In the genomic region with DNA sequence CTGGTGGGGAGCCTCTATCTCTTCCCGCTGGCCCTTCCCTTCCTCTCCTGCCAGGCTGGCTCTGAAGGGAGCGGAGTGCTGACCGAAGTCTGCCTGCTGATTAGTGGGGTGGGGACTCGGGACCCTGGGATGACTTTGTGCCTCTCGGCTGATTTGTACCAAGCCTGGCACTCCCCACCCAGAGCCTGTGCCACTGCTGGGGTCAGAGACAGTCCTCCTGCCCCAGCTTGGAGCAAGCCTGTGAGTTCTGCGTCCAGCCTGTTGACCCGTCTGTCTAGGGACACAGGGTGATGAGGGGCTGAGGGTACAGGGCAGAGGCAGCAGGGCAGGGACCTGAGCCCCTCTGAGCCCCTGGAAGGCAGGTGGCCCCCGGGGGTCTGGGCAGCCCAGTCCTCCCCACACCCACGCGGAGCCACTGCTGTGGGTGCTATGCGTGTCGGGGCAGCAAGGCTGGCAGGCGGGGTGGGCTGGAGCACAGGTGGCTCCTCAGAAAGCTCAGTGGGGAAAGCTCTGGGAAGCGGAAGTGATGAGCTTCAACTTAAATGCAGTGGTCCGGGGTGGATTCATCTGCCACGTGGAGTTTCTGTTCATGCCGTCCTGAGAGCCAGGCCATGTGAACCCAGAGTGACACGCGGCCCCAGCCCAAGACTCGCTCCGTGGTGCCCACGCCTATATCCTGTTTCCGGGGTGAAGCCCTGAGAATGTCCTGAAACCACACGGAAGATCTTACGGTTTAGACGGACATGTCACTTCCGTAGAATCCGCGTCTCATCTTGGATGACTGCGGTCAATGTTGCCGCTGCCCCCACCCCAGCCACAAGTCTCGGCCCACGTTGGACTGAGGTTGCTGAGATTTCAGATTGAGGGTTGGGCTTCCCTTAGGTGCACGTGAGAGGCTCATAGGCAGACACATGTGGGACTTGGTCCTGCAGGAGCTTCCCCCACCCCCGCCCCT, we compare ENCODE assay signal across 33 cellular contexts. TPM values are rescaled to one million over a fixed set of nuclear protein-coding genes. Genes with fewer than 3 reads are reported as not detected.
DNase-seq lines count a peak whose midpoint lies in the region; ATAC-seq, FAIRE-seq and TF ChIP-seq lines count a peak whose summit lies in the region.
"Had no signal": no experiment of that assay in that cellular context is flagged by ENCODE, and none has a peak within 500 bp of the region (broad histone marks: within the 10 kb centered on the region; RNA-seq: fewer than 3 reads in every experiment).

No MANE protein-coding gene starts in this region.

- H3K27me3 ChIP-seq in right atrium auricular region = no peaks in the 10 kb centered on the region
- no peaks in the 10 kb centered on the region for H3K27me3 ChIP-seq in effector memory CD4-positive, alpha-beta T cell (replicated peaks; ENCODE audit: control insufficient read depth, insufficient read depth, low read length, poor library complexity, severe bottlenecking)
- H3K27me3 ChIP-seq in small intestine (ENCODE audit: control insufficient read depth in 2 of 2, insufficient read depth in 2 of 2, low read length in 2 of 2) = no peaks in the 10 kb centered on the region
- H3K27me3 ChIP-seq: colonic mucosa had no signal

- DNase-seq in left cardiac atrium (peak; percentile 18), right atrium auricular region (ENCODE audit: low spot score) (no peak), nephron progenitor cell (no peak), small intestine (no peak), D721Med (ENCODE audit: insufficient read length, low spot score) (no peak)
- DNase-seq in effector memory CD4-positive, alpha-beta T cell = no peak
- DNase-seq: activated CD4-positive, alpha-beta T cell treated with anti-CD3 and anti-CD28 coated beads for 4 hours; activated gamma-delta T cell treated with Interleukin-2 at 50 U/mL for 16 hours; activated naive CD8-positive, alpha-beta T cell treated with anti-CD3 and anti-CD28 coated beads, Interleukin-2, amount 10 ng/mL, durations not matched to agents 7 days and 5 days; activated T-cell treated with anti-CD3 and anti-CD28 coated beads, Interleukin-2, amount 50 U/mL, for 24 hours; colonic mucosa; DMS53; effector CD4-positive, alpha-beta T cell; hypothalamus; NCI-H1092; NCI-H1694; NCI-H446 treated with DMSO at 0.1 percent for 48 hours; NCI-H774; nucleus accumbens; stimulated activated CD4-positive, alpha-beta T cell treated with anti-CD3 and anti-CD28 coated beads, Interleukin-2, amount 100 ng/mL, for 24 hours; T1000 had no signal

- H3K9me3 ChIP-seq in right atrium auricular region = no peaks in the 10 kb centered on the region
- no peaks in the 10 kb centered on the region for H3K9me3 ChIP-seq in effector memory CD4-positive, alpha-beta T cell (ENCODE audit: control insufficient read depth, low read length)
- H3K9me3 ChIP-seq in small intestine (ENCODE audit: control insufficient read depth, low read depth) = no peaks in the 10 kb centered on the region
- H3K9me3 ChIP-seq: A549, colonic mucosa, thoracic aorta had no signal

- no peak overlapping the region for H3K4me3 ChIP-seq in right atrium auricular region
- H3K4me3 ChIP-seq in effector memory CD4-positive, alpha-beta T cell (ENCODE audit: insufficient read depth, low read depth, low read length, poor library complexity, severe bottlenecking) = no peak overlapping the region
- H3K4me3 ChIP-seq in small intestine (ENCODE audit: low read depth in 1 of 2, low read length in 2 of 2) = no peak overlapping the region
- H3K4me3 ChIP-seq: A549, colonic mucosa, GM23338, thoracic aorta had no signal

- H3K4me1 ChIP-seq in right atrium auricular region (peaks cover 0 to 15% of the 10 kb centered on the region in 2 donors), small intestine (ENCODE audit: control insufficient read depth in 2 of 2, insufficient read depth in 1 of 2, low read depth in 1 of 2, low read length in 1 of 2) (no peaks in the 10 kb centered on the region)
- H3K4me1 ChIP-seq in effector memory CD4-positive, alpha-beta T cell (ENCODE audit: control insufficient read depth, insufficient read depth, low read length, poor library complexity, severe bottlenecking) = peaks cover 28% of the 10 kb centered on the region
- H3K4me1 ChIP-seq: colonic mucosa had no signal

- TF ChIP-seq CTCF in right atrium auricular region (IDR thresholded peaks at IDR 0.05) = no peak
- no peak for TF ChIP-seq CTCF in nephron progenitor cell (IDR thresholded peaks at IDR 0.05)
- TF ChIP-seq CTCF in D721Med (IDR thresholded peaks at IDR 0.05; ENCODE audit: insufficient read depth, missing control alignments) = no peak

- H3K36me3 Mint-ChIP-seq in nephron progenitor cell (ENCODE audit: low read depth) = peaks cover 26% of the 10 kb centered on the region

- no peak overlapping the region for H3K27ac ChIP-seq in right atrium auricular region
- H3K27ac ChIP-seq in effector memory CD4-positive, alpha-beta T cell (ENCODE audit: insufficient read depth, low read length, poor library complexity, severe bottlenecking) = peak overlapping the region; percentile 16
- no peak overlapping the region for H3K27ac ChIP-seq in small intestine (ENCODE audit: low read depth in 1 of 2, low read length in 1 of 2)
- H3K27ac ChIP-seq: colonic mucosa, thoracic aorta, VCaP had no signal

- H3K4me3 Mint-ChIP-seq in nephron progenitor cell = no peak overlapping the region
- H3K4me3 Mint-ChIP-seq: activated naive CD8-positive, alpha-beta T cell treated with anti-CD3 and anti-CD28 coated beads, Interleukin-2, amount 10 ng/mL, durations not matched to agents 7 days and 5 days; activated T-cell treated with anti-CD3 and anti-CD28 coated beads, Interleukin-2, amount 50 U/mL, for 24 hours; B cell; GM23338; mesothelial cell of epicardium; stimulated activated naive CD8-positive, alpha-beta T cell treated with anti-CD3 and anti-CD28 coated beads, Interleukin-15, Interleukin-2, amounts not matched to agents 100 ng/mL and 50 ng/mL, for 24 hours had no signal

- H3K36me3 ChIP-seq in right atrium auricular region = peaks cover 69% of the 10 kb centered on the region
- peaks cover 42% of the 10 kb centered on the region for H3K36me3 ChIP-seq in effector memory CD4-positive, alpha-beta T cell (ENCODE audit: control insufficient read depth, insufficient read depth, low read length)
- peaks cover 12 to 23% of the 10 kb centered on the region in 2 donors for H3K36me3 ChIP-seq in small intestine (ENCODE audit: control insufficient read depth in 2 of 2, insufficient read depth in 2 of 2, low read length in 2 of 2)

- ATAC-seq in left cardiac atrium = no peak
- no peak for ATAC-seq in GM21576 (IDR thresholded peaks at IDR 0.05; ENCODE audit: unreplicated experiment)
- no peak for ATAC-seq in GM21619 (IDR thresholded peaks at IDR 0.05; ENCODE audit: unreplicated experiment)
- ATAC-seq: A549, GM23338 had no signal

- H3K27me3 Mint-ChIP-seq in nephron progenitor cell (ENCODE audit: low read depth, poor library complexity) = no peaks in the 10 kb centered on the region
- H3K27me3 Mint-ChIP-seq: activated naive CD8-positive, alpha-beta T cell treated with anti-CD3 and anti-CD28 coated beads, Interleukin-2, amount 10 ng/mL, durations not matched to agents 7 days and 5 days; activated T-cell treated with anti-CD3 and anti-CD28 coated beads, Interleukin-2, amount 50 U/mL, for 24 hours; B cell; stimulated activated naive CD8-positive, alpha-beta T cell treated with anti-CD3 and anti-CD28 coated beads, Interleukin-15, Interleukin-2, amounts not matched to agents 100 ng/mL and 50 ng/mL, for 24 hours had no signal

- peak overlapping the region; percentile 13 for H3K27ac Mint-ChIP-seq in nephron progenitor cell
- H3K27ac Mint-ChIP-seq: activated naive CD8-positive, alpha-beta T cell treated with anti-CD3 and anti-CD28 coated beads, Interleukin-2, amount 10 ng/mL, durations not matched to agents 7 days and 5 days; activated T-cell treated with anti-CD3 and anti-CD28 coated beads, Interleukin-2, amount 50 U/mL, for 24 hours; B cell; GM23338; mesothelial cell of epicardium; stimulated activated naive CD8-positive, alpha-beta T cell treated with anti-CD3 and anti-CD28 coated beads, Interleukin-15, Interleukin-2, amounts not matched to agents 100 ng/mL and 50 ng/mL, for 24 hours had no signal

- H3K9me3 Mint-ChIP-seq in nephron progenitor cell = no peaks in the 10 kb centered on the region
- H3K9me3 Mint-ChIP-seq: activated naive CD8-positive, alpha-beta T cell treated with anti-CD3 and anti-CD28 coated beads, Interleukin-2, amount 10 ng/mL, durations not matched to agents 7 days and 5 days; activated T-cell treated with anti-CD3 and anti-CD28 coated beads, Interleukin-2, amount 50 U/mL, for 24 hours; GM23338; stimulated activated naive CD8-positive, alpha-beta T cell treated with anti-CD3 and anti-CD28 coated beads, Interleukin-15, Interleukin-2, amounts not matched to agents 100 ng/mL and 50 ng/mL, for 24 hours had no signal

- FAIRE-seq in small intestine (lab: Jason Lieb, UNC) (no peak), D721Med (lab: Jason Lieb, UNC) (no peak)
- FAIRE-seq: A549, GM12892, RCC 7860, urothelium cell line had no signal

- WGBS in small intestine, 3 donors = 87 to 90% (median 89%) methylated on average over 34 to 35 of the region's 35 CpGs

- intact Hi-C loops in left cardiac atrium (cut with DNase I) = no loop called here

- peaks cover 8% of the 10 kb centered on the region for H3K4me1 Mint-ChIP-seq in nephron progenitor cell
- H3K4me1 Mint-ChIP-seq: B cell, GM23338, mesothelial cell of epicardium had no signal

RNA-seq across cellular contexts. Expression of a gene that starts 21.1 kb away (rescaled TPM):
- total RNA-seq in left cardiac atrium (1 to 10 TPM; 7.9 to 8.4 TPM), right atrium auricular region (1 to 10 TPM; 4.4 to 7.5 TPM)
- 10 to 100 TPM in 1 of 3 donors, 1 to 10 TPM in 2; 8.5 to 10.5 (median 9.2) TPM for polyA plus RNA-seq in small intestine

RNA-seq across cellular contexts. Expression of a gene that starts 36.3 kb away (rescaled TPM):
- total RNA-seq in left cardiac atrium = 10 to 100 TPM; 41.9 to 59.3 TPM
- 10 to 100 TPM; 46.0 to 51.7 TPM for total RNA-seq in right atrium auricular region
- 10 to 100 TPM; 62.1 to 97.1 (median 69.4) TPM for polyA plus RNA-seq in small intestine
